Comparison of ENCODE assay signal across 9 cellular contexts in the genomic region with DNA sequence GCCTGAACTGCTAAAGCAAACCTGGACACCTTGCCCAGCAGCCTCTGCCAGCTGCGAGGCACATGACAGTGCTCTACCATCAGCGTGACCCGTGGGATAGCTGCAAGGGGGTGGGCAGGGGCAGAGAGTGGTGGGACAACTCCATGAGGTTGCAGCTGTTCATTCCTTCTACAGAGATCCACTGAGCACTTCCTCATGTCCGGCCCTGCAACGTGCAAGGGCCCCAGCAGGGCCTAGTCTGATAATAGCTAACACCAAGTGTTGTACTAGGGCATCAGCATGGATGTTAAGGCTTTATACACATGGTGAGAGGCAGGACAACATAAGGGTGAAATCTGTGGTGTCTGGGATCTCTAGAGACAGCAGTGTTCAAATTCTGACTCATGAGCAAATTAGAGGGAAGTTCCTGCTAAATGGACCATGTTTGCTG. TPM values are rescaled to one million over a fixed set of nuclear protein-coding genes. Genes with fewer than 3 reads are reported as not detected.
A peak's percentile ranks its signal among the peaks of the same experiment; 100 is the strongest.
DNase-seq lines count a peak whose midpoint lies in the region; ATAC-seq and TF ChIP-seq lines count a peak whose summit lies in the region.
"Had no signal": no experiment of that assay in that cellular context is flagged by ENCODE, and none has a peak within 500 bp of the region (broad histone marks: within the 10 kb centered on the region; RNA-seq: fewer than 3 reads in every experiment).

No MANE protein-coding gene starts in this region.

- peaks cover 0 to 76% of the 10 kb centered on the region in 2 donors for H3K4me1 ChIP-seq in right atrium auricular region

- no peaks in the 10 kb centered on the region for H3K27me3 ChIP-seq in right atrium auricular region

- peak; percentile 46 for DNase-seq in AG10803 (ENCODE audit: low read depth)
- peak; percentile 92 for DNase-seq in NB4 (ENCODE audit: low read depth)
- no peak for DNase-seq in right atrium auricular region (ENCODE audit: low spot score)
- no peak for DNase-seq in left colon
- no peak for DNase-seq in mucosa of gallbladder (ENCODE audit: low spot score)
- DNase-seq in AG08396 (ENCODE audit: low spot score): no peak

- no peak for TF ChIP-seq POLR2A in NB4 (IDR thresholded peaks at IDR 0.05; ENCODE audit: extremely low read depth, insufficient read length)

- no peaks in the 10 kb centered on the region for H3K9me3 ChIP-seq in right atrium auricular region
- H3K9me3 ChIP-seq: prostate gland had no signal

- TF ChIP-seq CTCF in AG10803 (conservative IDR thresholded peaks at IDR 0.05; ENCODE audit: low read length) (no peak), NB4 (IDR thresholded peaks at IDR 0.05; ENCODE audit: low read depth, low read length) (no peak), right atrium auricular region (IDR thresholded peaks at IDR 0.05) (no peak)

- no peak overlapping the region for H3K4me3 ChIP-seq in AG10803 (ENCODE audit: low read length)
- peak overlapping the region; percentile 10 for H3K4me3 ChIP-seq in NB4 (ENCODE audit: low read depth, low read length)
- H3K4me3 ChIP-seq in right atrium auricular region: no peak overlapping the region
- H3K4me3 ChIP-seq: prostate gland had no signal

- ATAC-seq in GM19452 (IDR thresholded peaks at IDR 0.05; ENCODE audit: unreplicated experiment) (peak; percentile 59), left colon (no peak), HG02852 (IDR thresholded peaks at IDR 0.05; ENCODE audit: unreplicated experiment) (no peak)

- H3K36me3 ChIP-seq in right atrium auricular region: peaks cover 7% of the 10 kb centered on the region
- H3K36me3 ChIP-seq: prostate gland had no signal

- intact Hi-C loops in left colon (cut with DNase I, micrococcal nuclease): no loop called here

- H3K27ac ChIP-seq in right atrium auricular region: peak overlapping the region; percentile 20 to 58
- H3K27ac ChIP-seq: prostate gland had no signal

RNA-seq across cellular contexts. Expression of gene NOD1, which starts 14.3 kb away (rescaled TPM):
- total RNA-seq in right atrium auricular region: 10 to 100 TPM in 1 of 2 donors, 1 to 10 TPM in 1; 9.0 to 11.2 TPM
- total RNA-seq in left colon: 10 to 100 TPM; 12.7 to 14.5 TPM
- total RNA-seq in mucosa of gallbladder: 12.7 TPM

RNA-seq across cellular contexts. Expression of gene GGCT, which starts 40.4 kb away (rescaled TPM):
- total RNA-seq in right atrium auricular region (10 to 100 TPM; 15.1 to 27.6 TPM), left colon (10 to 100 TPM; 34.8 to 47.6 TPM), mucosa of gallbladder (69.5 TPM)

Comparison
In these comparisons a context has a peak if more than half of its experiments do, and no peak if none do; other contexts are left out.
1. DNase-seq: peak in AG10803 (single experiment) and NB4 (single experiment); none in right atrium auricular region (single experiment), left colon (0 of 2), mucosa of gallbladder (single experiment) and AG08396 (single experiment).